ENCODE assay signal across 1 cellular context in genomic region chr1:213050745-213051126, GRCh38.
TF ChIP-seq lines count a peak whose summit lies in the region.

No MANE protein-coding gene starts in this region.

TF ChIP-seq in K562, 482 proteins besides CTCF, POLR2A, EP300 and RAD21 (continued from another document and continues in another):
- no peak; the same call in 1 of the 2 replicates for TF ChIP-seq SMARCE1 (IDR thresholded peaks at IDR 0.05)
- TF ChIP-seq ZNF830 (CRISPR knock-in tag; IDR thresholded peaks at IDR 0.05) = peak; percentile 41; the same call in 1 of the 2 replicates
- no peak for TF ChIP-seq ZNF398 (CRISPR knock-in tag; IDR thresholded peaks at IDR 0.05)
- TF ChIP-seq ZNF431 (CRISPR knock-in tag; IDR thresholded peaks at IDR 0.05) = no peak
- no peak for TF ChIP-seq CREB1 (IDR thresholded peaks at IDR 0.05)
- TF ChIP-seq CREB1 (CRISPR knock-in tag; IDR thresholded peaks at IDR 0.05) = peak; percentile 1; the same call in 1 of the 2 replicates
- 0 out of 2 replicates have a peak, but pooled peaks have one; percentile 2 for TF ChIP-seq MAFK (IDR thresholded peaks at IDR 0.05; ENCODE audit: low read length)
- TF ChIP-seq CAMTA2 (CRISPR knock-in tag; conservative IDR thresholded peaks at IDR 0.05) = no peak
- peak; percentile 97; the same call in 1 of the 2 replicates for TF ChIP-seq ZBTB9 (CRISPR knock-in tag; IDR thresholded peaks at IDR 0.05)
- 0 out of 2 replicates have a peak, but pooled peaks have one; percentile 2 for TF ChIP-seq TAL1 (IDR thresholded peaks at IDR 0.05)
- TF ChIP-seq USF1 (CRISPR knock-in tag; IDR thresholded peaks at IDR 0.05) = no peak
- no peak for TF ChIP-seq ZNF407 (IDR thresholded peaks at IDR 0.05; ENCODE audit: low read depth)
- 0 out of 2 replicates have a peak, but pooled peaks have one; percentile 52 for TF ChIP-seq ZBTB17 (CRISPR knock-in tag; IDR thresholded peaks at IDR 0.05)
- no peak; the same call in 1 of the 2 replicates for TF ChIP-seq LCOR (CRISPR knock-in tag; IDR thresholded peaks at IDR 0.05)
- no peak for TF ChIP-seq BCLAF1 (IDR thresholded peaks at IDR 0.05; ENCODE audit: borderline replicate concordance in 1 of 2, control insufficient read depth in 1 of 2, low read depth in 2 of 2, low read length in 1 of 2)
- TF ChIP-seq DNMT1 (IDR thresholded peaks at IDR 0.05) = peak; percentile 27; the same call in 1 of the 2 replicates
- 0 out of 3 replicates have a peak, but pooled peaks of 1 of the 2 experiments have one; percentile 30 for TF ChIP-seq CBX3 (IDR thresholded peaks at IDR 0.05; ENCODE audit: borderline replicate concordance in 1 of 2, low read length in 2 of 2)
- TF ChIP-seq CEBPB (tag; IDR thresholded peaks at IDR 0.05) = no peak
- TF ChIP-seq CEBPG (CRISPR knock-in tag; IDR thresholded peaks at IDR 0.05) = no peak
- no peak for TF ChIP-seq CEBPG (tag; conservative IDR thresholded peaks at IDR 0.05 in 1 of 2, IDR thresholded peaks at IDR 0.05 in 1 of 2)
- no peak for TF ChIP-seq GTF2F1 (IDR thresholded peaks at IDR 0.05; ENCODE audit: low read depth, low read length)
- no peak for TF ChIP-seq MAZ (CRISPR knock-in tag; conservative IDR thresholded peaks at IDR 0.05 in 1 of 2, IDR thresholded peaks at IDR 0.05 in 1 of 2)
- 0 out of 2 replicates have a peak, but pooled peaks have one; percentile 16 for TF ChIP-seq ZNF165 (CRISPR knock-in tag; IDR thresholded peaks at IDR 0.05; ENCODE audit: borderline replicate concordance)
- TF ChIP-seq POLR2G (IDR thresholded peaks at IDR 0.05; ENCODE audit: low read depth, low read length) = no peak
- TF ChIP-seq NR2F6 (CRISPR knock-in tag; IDR thresholded peaks at IDR 0.05) = no peak
- TF ChIP-seq MAFF (IDR thresholded peaks at IDR 0.05; ENCODE audit: low read length) = peak; percentile 28; the same call in 1 of the 2 replicates
- peak in 1 of 2 experiments; percentile 24 for TF ChIP-seq AFF1 (IDR thresholded peaks at IDR 0.05; ENCODE audit: low read depth in 1 of 2, partially characterized antibody in 2 of 2)
- TF ChIP-seq ZNF77 (CRISPR knock-in tag; IDR thresholded peaks at IDR 0.05) = no peak
- TF ChIP-seq CREBBP (IDR thresholded peaks at IDR 0.05; ENCODE audit: low read depth, low read length) = no peak
- TF ChIP-seq ZNF589 (CRISPR knock-in tag; IDR thresholded peaks at IDR 0.05; ENCODE audit: low read depth) = peak; percentile 66; the same call in 1 of the 2 replicates
- TF ChIP-seq PHF8 (IDR thresholded peaks at IDR 0.05; ENCODE audit: borderline replicate concordance, low read length) = peak; percentile 68; the same call in 1 of the 2 replicates
- no peak for TF ChIP-seq JUN (IDR thresholded peaks at IDR 0.05; ENCODE audit: borderline replicate concordance, low read depth, low read length)
- no peak for TF ChIP-seq JUN (CRISPR knock-in tag; IDR thresholded peaks at IDR 0.05; ENCODE audit: borderline replicate concordance)
- TF ChIP-seq NONO (IDR thresholded peaks at IDR 0.05; ENCODE audit: low read depth in 2 of 2, low read length in 1 of 2) = peak in 1 of 2 experiments; percentile 97; a peak in 2 of 4 replicates
- TF ChIP-seq FOXK2 (conservative IDR thresholded peaks at IDR 0.05 in 1 of 2, IDR thresholded peaks at IDR 0.05 in 1 of 2; ENCODE audit: low read depth in 2 of 2) = peak; percentile 22 to 97; a peak in 1 of 4 replicates
- TF ChIP-seq KDM5B (IDR thresholded peaks at IDR 0.05; ENCODE audit: insufficient replicate concordance, low read depth, low read length) = no peak
- no peak for TF ChIP-seq PHTF2 (CRISPR knock-in tag; IDR thresholded peaks at IDR 0.05)
- 0 out of 2 replicates have a peak, but pooled peaks have one; percentile 11 for TF ChIP-seq E2F4 (CRISPR knock-in tag; IDR thresholded peaks at IDR 0.05; ENCODE audit: low read depth)
- TF ChIP-seq TRIM28 (IDR thresholded peaks at IDR 0.05) = peak; percentile 16; the same call in 1 of the 2 replicates
